ENCODE assay signal across 21 cellular contexts in genomic region chr19:45475537-45476348, GRCh38. TPM values are rescaled to one million over a fixed set of nuclear protein-coding genes. Genes with fewer than 3 reads are reported as not detected.
A peak's percentile ranks its signal among the peaks of the same experiment; 100 is the strongest.
DNase-seq lines count a peak whose midpoint lies in the region; ATAC-seq, FAIRE-seq and TF ChIP-seq lines count a peak whose summit lies in the region.
"Had no signal": no experiment of that assay in that cellular context is flagged by ENCODE, and none has a peak within 500 bp of the region (broad histone marks: within the 10 kb centered on the region; RNA-seq: fewer than 3 reads in every experiment).

No MANE protein-coding gene starts in this region.

- H4K8ac ChIP-seq in H1 (ENCODE audit: extremely low read depth, insufficient read depth, low read length): no peak overlapping the region

- no peaks in the 10 kb centered on the region for H3K79me1 ChIP-seq in H1 (ENCODE audit: low read depth, low read length)

- FAIRE-seq in H1 (lab: Jason Lieb, UNC): no peak
- FAIRE-seq: A204.1, frontal cortex, GM12878 had no signal

- peaks cover 0 to 17% (median 13%) of the 10 kb centered on the region in 4 experiments; a peak in 4 of 7 replicates for H3K27me3 ChIP-seq in H1 (replicated peaks in 1 of 4; ENCODE audit: control insufficient read depth in 3 of 4, extremely low read depth in 1 of 4, insufficient read depth in 3 of 4, low read length in 3 of 4)
- H3K27me3 ChIP-seq: cardiac muscle cell had no signal

- H3K4ac ChIP-seq in H1 (replicated peaks; ENCODE audit: insufficient read length, low read depth, low read length): no peak overlapping the region

- H3K36me3 Mint-ChIP-seq in activated CD4-positive, alpha-beta T cell treated with anti-CD3 and anti-CD28 coated beads, Interleukin-2, amount 10 ng/mL, durations not matched to agents 24 days and 14 days (ENCODE audit: low read depth): peaks cover 28% of the 10 kb centered on the region
- H3K36me3 Mint-ChIP-seq in natural killer cell treated with Interleukin-12 subunit alpha and Interleukin-12 subunit beta and Interleukin-15 and Interleukin-18, amount 100 ng/mL, for 72 hours: peaks cover 5% of the 10 kb centered on the region

- H3K23ac ChIP-seq in H1 (ENCODE audit: insufficient read length): no peak overlapping the region

- H2BK5ac ChIP-seq in H1 (ENCODE audit: low read depth, low read length): no peak overlapping the region

- H2BK120ac ChIP-seq in H1 (replicated peaks; ENCODE audit: low read depth, low read length): no peak overlapping the region

- H3K4me2 ChIP-seq in H1 (ENCODE audit: insufficient read depth in 1 of 2, low read depth in 2 of 2, low read length in 2 of 2): no peak overlapping the region

- WGBS in H1 (ENCODE audit: extremely low coverage in 1 of 2, insufficient coverage in 1 of 2, insufficient read length in 1 of 2, insufficient replicate concordance in 2 of 2, low coverage in 1 of 2, low lambda C conversion rate in 2 of 2, missing lambda C conversion rate in 1 of 2), 2 experiments: 80% methylated on average over 8 of the region's 8 CpGs; no CpG with 5 or more reads in 1 of the 2 experiments

- no peak overlapping the region for H3K9ac ChIP-seq in H1 (replicated peaks in 1 of 4; ENCODE audit: extremely low read depth in 1 of 4, low read depth in 3 of 4, low read length in 3 of 4)

- H4K20me1 ChIP-seq in H1 (replicated peaks in 1 of 2; ENCODE audit: control insufficient read depth in 1 of 2, insufficient read depth in 2 of 2, low read length in 2 of 2): no peaks in the 10 kb centered on the region

- no peak overlapping the region for H2BK20ac ChIP-seq in H1 (ENCODE audit: low read length)

- H3K4me1 Mint-ChIP-seq in activated CD4-positive, alpha-beta T cell treated with anti-CD3 and anti-CD28 coated beads, Interleukin-2, amount 10 ng/mL, durations not matched to agents 24 days and 14 days: peaks cover 37% of the 10 kb centered on the region
- H3K4me1 Mint-ChIP-seq in natural killer cell treated with Interleukin-12 subunit alpha and Interleukin-12 subunit beta and Interleukin-15 and Interleukin-18, amount 100 ng/mL, for 72 hours (ENCODE audit: low read depth in 2 of 2): peaks cover 48 to 53% of the 10 kb centered on the region in 2 donors

- H3K9me3 Mint-ChIP-seq in activated CD4-positive, alpha-beta T cell treated with anti-CD3 and anti-CD28 coated beads, Interleukin-2, amount 10 ng/mL, durations not matched to agents 24 days and 14 days: no peaks in the 10 kb centered on the region
- H3K9me3 Mint-ChIP-seq in natural killer cell treated with Interleukin-12 subunit alpha and Interleukin-12 subunit beta and Interleukin-15 and Interleukin-18, amount 100 ng/mL, for 72 hours: no peaks in the 10 kb centered on the region
- H3K9me3 Mint-ChIP-seq: endodermal cell, nephron had no signal

- no peaks in the 10 kb centered on the region for H3K9me3 ChIP-seq in H1 (ENCODE audit: insufficient read depth in 2 of 2, low read depth in 1 of 2, low read length in 1 of 2)
- H3K9me3 ChIP-seq: Caco-2, psoas muscle had no signal

- H3K27me3 Mint-ChIP-seq in activated CD4-positive, alpha-beta T cell treated with anti-CD3 and anti-CD28 coated beads, Interleukin-2, amount 10 ng/mL, durations not matched to agents 24 days and 14 days: peaks cover 53% of the 10 kb centered on the region
- peaks cover 6 to 7% of the 10 kb centered on the region in 2 donors for H3K27me3 Mint-ChIP-seq in natural killer cell treated with Interleukin-12 subunit alpha and Interleukin-12 subunit beta and Interleukin-15 and Interleukin-18, amount 100 ng/mL, for 72 hours
- H3K27me3 Mint-ChIP-seq: activated naive CD8-positive, alpha-beta T cell had no signal

- H3K14ac ChIP-seq in H1 (ENCODE audit: insufficient read length): no peak overlapping the region

- H3K36me3 ChIP-seq in H1 (ENCODE audit: control insufficient read depth in 2 of 4, insufficient read depth in 4 of 4, low read length in 3 of 4): no peaks in the 10 kb centered on the region
- H3K36me3 ChIP-seq: cardiac muscle cell had no signal

- no peak overlapping the region for H3K27ac Mint-ChIP-seq in activated CD4-positive, alpha-beta T cell treated with anti-CD3 and anti-CD28 coated beads, Interleukin-2, amount 10 ng/mL, durations not matched to agents 24 days and 14 days
- peak overlapping the region; percentile 57 to 81 for H3K27ac Mint-ChIP-seq in natural killer cell treated with Interleukin-12 subunit alpha and Interleukin-12 subunit beta and Interleukin-15 and Interleukin-18, amount 100 ng/mL, for 72 hours
- H3K27ac Mint-ChIP-seq: activated naive CD8-positive, alpha-beta T cell; endodermal cell had no signal

- no peak overlapping the region for H4K5ac ChIP-seq in H1 (ENCODE audit: insufficient read length, low read depth, low read length)

- H2AFZ ChIP-seq in H1 (ENCODE audit: low read length): no peak overlapping the region

- no peak overlapping the region for H3K4me3 Mint-ChIP-seq in activated CD4-positive, alpha-beta T cell treated with anti-CD3 and anti-CD28 coated beads, Interleukin-2, amount 10 ng/mL, durations not matched to agents 24 days and 14 days
- no peak overlapping the region for H3K4me3 Mint-ChIP-seq in natural killer cell treated with Interleukin-12 subunit alpha and Interleukin-12 subunit beta and Interleukin-15 and Interleukin-18, amount 100 ng/mL, for 72 hours
- H3K4me3 Mint-ChIP-seq: endodermal cell had no signal

- peaks cover 9% of the 10 kb centered on the region for H3K23me2 ChIP-seq in H1 (ENCODE audit: low read depth, low read length)

- TF ChIP-seq CTCF in H1 (IDR thresholded peaks at IDR 0.05; ENCODE audit: control extremely low read depth in 1 of 3, insufficient read depth in 1 of 3, low read depth in 1 of 3, low read length in 3 of 3): no peak

- no peak overlapping the region for H3K56ac ChIP-seq in H1 (replicated peaks; ENCODE audit: insufficient read length, low read depth, low read length)

- POLR2A ChIA-PET in H1 (lab: Charles Lee; ENCODE audit: partially characterized antibody): interaction anchor here (0.6 to 5.7 kb wide), 8 partner anchors 8 to 58 kb away, joined by 3 to 52 read pairs (median 4); partner anchors contain the start of gene FOSB

- H2BK12ac ChIP-seq in H1 (ENCODE audit: low read depth, low read length): no peak overlapping the region

- peak; percentile 73 for DNase-seq in activated CD4-positive, alpha-beta T cell treated with anti-CD3 and anti-CD28 coated beads, Interleukin-2, amount 10 ng/mL, durations not matched to agents 24 days and 14 days
- DNase-seq in activated CD4-positive, alpha-beta T cell treated with anti-CD3 and anti-CD28 coated beads for 48 hours: no peak
- DNase-seq in NAMALWA (ENCODE audit: low spot score) (peak; percentile 58), H1 (ENCODE audit: low read depth in 1 of 2, low spot score in 2 of 2) (no peak), COR-L47 (lab: John Stamatoyannopoulos, UW) (no peak), Ammon's horn (ENCODE audit: low spot score) (no peak)
- DNase-seq in natural killer cell treated with Interleukin-12 subunit alpha and Interleukin-12 subunit beta and Interleukin-15 and Interleukin-18, amount 100 ng/mL, for 72 hours (ENCODE audit: low spot score): no peak
- DNase-seq: activated CD8-positive, alpha-beta memory T cell treated with anti-CD3 and anti-CD28 coated beads, Interleukin-2, amount 50 U/mL, for 4 hours; endodermal cell; Kasumi-1; NCI-H146; psoas muscle; stimulated activated CD4-positive, alpha-beta T cell treated with anti-CD3 and anti-CD28 coated beads, Interleukin-12 subunit alpha, Interleukin-12 subunit beta, amount 100 ng/mL, for 4 hours had no signal

- no peaks in the 10 kb centered on the region for H3K79me2 ChIP-seq in H1 (ENCODE audit: control insufficient read depth in 1 of 2, insufficient read depth in 2 of 2, low read length in 2 of 2)

- H2BK15ac ChIP-seq in H1 (ENCODE audit: low read length): no peak overlapping the region

- no peak for ATAC-seq in natural killer cell treated with Interleukin-12 subunit alpha and Interleukin-12 subunit beta and Interleukin-15 and Interleukin-18, amount 100 ng/mL, for 72 hours
- no peak for ATAC-seq in HG02973 (IDR thresholded peaks at IDR 0.05; ENCODE audit: unreplicated experiment)
- ATAC-seq: GM12878, psoas muscle had no signal

- no peak overlapping the region for H3K27ac ChIP-seq in H1 (ENCODE audit: low read depth, low read length)
- H3K27ac ChIP-seq: cardiac muscle cell, psoas muscle had no signal

- H3K4me1 ChIP-seq in H1 (replicated peaks in 1 of 4; ENCODE audit: control insufficient read depth in 3 of 4, insufficient read depth in 4 of 4, low read length in 3 of 4): peaks cover 5 to 10% (median 7%) of the 10 kb centered on the region in 4 experiments

- H3K18ac ChIP-seq in H1 (ENCODE audit: extremely low read depth, low read length): no peak overlapping the region

- intact Hi-C loops in activated CD4-positive, alpha-beta T cell treated with anti-CD3 and anti-CD28 coated beads, Interleukin-2, amount 10 ng/mL, durations not matched to agents 24 days and 14 days (cut with micrococcal nuclease): no loop called here

- TF ChIP-seq POLR2A in H1 (IDR thresholded peaks at IDR 0.05; ENCODE audit: control extremely low read depth in 1 of 2, low read depth in 2 of 2, low read length in 2 of 2): no peak

- CTCF ChIA-PET in H1 (lab: Charles Lee; ENCODE audit: partially characterized antibody): interaction anchor here (0.6 to 32.9 kb wide), 6 partner anchors 9 to 509 kb away, joined by 3 to 760 read pairs (median 5); partner anchors contain the start of gene ERCC1

- H2AK5ac ChIP-seq in H1 (ENCODE audit: low read depth, low read length): no peak overlapping the region

- H4K91ac ChIP-seq in H1 (replicated peaks; ENCODE audit: insufficient read length, low read length): no peak overlapping the region

- TF ChIP-seq RAD21 in H1 (IDR thresholded peaks at IDR 0.05 in 1 of 2, conservative IDR thresholded peaks at IDR 0.05 in 1 of 2; ENCODE audit: low read depth in 2 of 2, low read length in 2 of 2): no peak

- H3K4me3 ChIP-seq in H1 (ENCODE audit: extremely low read depth in 1 of 4, insufficient read depth in 2 of 4, low read depth in 3 of 4, low read length in 4 of 4): no peak overlapping the region
- H3K4me3 ChIP-seq: cardiac muscle cell, GM12878, psoas muscle had no signal

- TF ChIP-seq EP300 in H1 (IDR thresholded peaks at IDR 0.05; ENCODE audit: borderline replicate concordance in 1 of 2, low read depth in 2 of 2, low read length in 2 of 2): no peak

RNA-seq across cellular contexts. Expression of gene FOSB, which starts 7.9 kb away (rescaled TPM):
- 11.3 TPM in 2 replicates for total RNA-seq in activated CD4-positive, alpha-beta T cell treated with anti-CD3 and anti-CD28 coated beads, Interleukin-2, amount 10 ng/mL, durations not matched to agents 24 days and 14 days
- 1.3 and 2.7 TPM in 2 replicates for total RNA-seq in H1 (2021; fragmentation: NEBNext Ultra II Directional; extraction: Animal tissue kit (Norgen Biotek cat#: 25700))
- 0.44 and 1.2 TPM in 2 replicates for polyA plus RNA-seq in H1 (2011; rRNA removed)
- 0.32 TPM for polyA plus RNA-seq in H1 (2011; cell fraction: cytosol; rRNA removed)
- polyA plus RNA-seq in H1 (2011; cell fraction: nucleus; rRNA removed): 5.2 TPM
- polyA plus RNA-seq in H1 (2012, experiment 1 of 2): 1.1 to 4.3 TPM (median 2.6 TPM) in 4 replicates
- 2.4 TPM for polyA plus RNA-seq in H1 (2012, experiment 2 of 2)
- 0.85 TPM for polyA plus RNA-seq in H1 (2013, experiment 1 of 2)
- 0.79 TPM for polyA plus RNA-seq in H1 (2013, experiment 2 of 2)
- 2.8 and 6.9 TPM in 2 replicates for polyA minus RNA-seq in H1 (2011; rRNA and poly(A)+ RNA removed)
- 1.5 TPM for polyA minus RNA-seq in H1 (2011; cell fraction: cytosol; rRNA and poly(A)+ RNA removed)
- 39.4 TPM for polyA minus RNA-seq in H1 (2011; cell fraction: nucleus; rRNA and poly(A)+ RNA removed)
- 10 to 100 TPM; 16.3 to 18.0 TPM for total RNA-seq in natural killer cell treated with Interleukin-12 subunit alpha and Interleukin-12 subunit beta and Interleukin-15 and Interleukin-18, amount 100 ng/mL, for 72 hours

RNA-seq across cellular contexts. Expression of gene RTN2, which starts 21.1 kb away (rescaled TPM):
- total RNA-seq in activated CD4-positive, alpha-beta T cell treated with anti-CD3 and anti-CD28 coated beads, Interleukin-2, amount 10 ng/mL, durations not matched to agents 24 days and 14 days: 2.6 and 2.8 TPM in 2 replicates
- total RNA-seq in H1 (2021; fragmentation: NEBNext Ultra II Directional; extraction: Animal tissue kit (Norgen Biotek cat#: 25700)): 21.1 and 21.6 TPM in 2 replicates
- 21.0 and 33.5 TPM in 2 replicates for polyA plus RNA-seq in H1 (2011; rRNA removed)
- 19.9 TPM for polyA plus RNA-seq in H1 (2011; cell fraction: cytosol; rRNA removed)
- polyA plus RNA-seq in H1 (2011; cell fraction: nucleus; rRNA removed): 19.7 TPM
- polyA plus RNA-seq in H1 (2012, experiment 1 of 2): 19.1 to 26.5 TPM (median 23.9 TPM) in 4 replicates
- 24.8 TPM for polyA plus RNA-seq in H1 (2012, experiment 2 of 2)
- polyA plus RNA-seq in H1 (2013, experiment 1 of 2): 32.6 TPM
- polyA plus RNA-seq in H1 (2013, experiment 2 of 2): 36.9 TPM
- 9.5 and 14.4 TPM in 2 replicates for polyA minus RNA-seq in H1 (2011; rRNA and poly(A)+ RNA removed)
- polyA minus RNA-seq in H1 (2011; cell fraction: cytosol; rRNA and poly(A)+ RNA removed): 8.3 TPM
- 9.9 TPM for polyA minus RNA-seq in H1 (2011; cell fraction: nucleus; rRNA and poly(A)+ RNA removed)
- 1 to 10 TPM; 5.9 to 7.8 TPM for total RNA-seq in natural killer cell treated with Interleukin-12 subunit alpha and Interleukin-12 subunit beta and Interleukin-15 and Interleukin-18, amount 100 ng/mL, for 72 hours

RNA-seq across cellular contexts. Expression of gene PPM1N, which starts 22.5 kb away (rescaled TPM):
- 1.3 and 1.9 TPM in 2 replicates for total RNA-seq in activated CD4-positive, alpha-beta T cell treated with anti-CD3 and anti-CD28 coated beads, Interleukin-2, amount 10 ng/mL, durations not matched to agents 24 days and 14 days
- 11.0 and 12.2 TPM in 2 replicates for total RNA-seq in H1 (2021; fragmentation: NEBNext Ultra II Directional; extraction: Animal tissue kit (Norgen Biotek cat#: 25700))
- polyA plus RNA-seq in H1 (2011; rRNA removed): 14.4 and 17.5 TPM in 2 replicates
- polyA plus RNA-seq in H1 (2011; cell fraction: cytosol; rRNA removed): 20.7 TPM
- polyA plus RNA-seq in H1 (2011; cell fraction: nucleus; rRNA removed): 17.1 TPM
- polyA plus RNA-seq in H1 (2012, experiment 1 of 2): 12.0 to 16.7 TPM (median 14.4 TPM) in 4 replicates
- polyA plus RNA-seq in H1 (2012, experiment 2 of 2): 13.0 TPM
- 35.8 TPM for polyA plus RNA-seq in H1 (2013, experiment 1 of 2)
- 34.9 TPM for polyA plus RNA-seq in H1 (2013, experiment 2 of 2)
- polyA minus RNA-seq in H1 (2011; rRNA and poly(A)+ RNA removed): 2.3 and 4.2 TPM in 2 replicates
- 4.3 TPM for polyA minus RNA-seq in H1 (2011; cell fraction: cytosol; rRNA and poly(A)+ RNA removed)
- 5.6 TPM for polyA minus RNA-seq in H1 (2011; cell fraction: nucleus; rRNA and poly(A)+ RNA removed)
- total RNA-seq in natural killer cell treated with Interleukin-12 subunit alpha and Interleukin-12 subunit beta and Interleukin-15 and Interleukin-18, amount 100 ng/mL, for 72 hours: 1 to 10 TPM; 3.2 to 3.6 TPM

RNA-seq across cellular contexts. Expression of gene VASP, which starts 31.5 kb away (rescaled TPM):
- total RNA-seq in activated CD4-positive, alpha-beta T cell treated with anti-CD3 and anti-CD28 coated beads, Interleukin-2, amount 10 ng/mL, durations not matched to agents 24 days and 14 days: 215 and 219 TPM in 2 replicates
- total RNA-seq in H1 (2021; fragmentation: NEBNext Ultra II Directional; extraction: Animal tissue kit (Norgen Biotek cat#: 25700)): 135 and 138 TPM in 2 replicates
- polyA plus RNA-seq in H1 (2011; rRNA removed): 89.7 and 163 TPM in 2 replicates
- 92.0 TPM for polyA plus RNA-seq in H1 (2011; cell fraction: cytosol; rRNA removed)
- polyA plus RNA-seq in H1 (2011; cell fraction: nucleus; rRNA removed): 116 TPM
- 79.3 to 101 TPM (median 84.8 TPM) in 4 replicates for polyA plus RNA-seq in H1 (2012, experiment 1 of 2)
- polyA plus RNA-seq in H1 (2012, experiment 2 of 2): 110 TPM
- 108 TPM for polyA plus RNA-seq in H1 (2013, experiment 1 of 2)
- polyA plus RNA-seq in H1 (2013, experiment 2 of 2): 104 TPM
- 46.1 and 52.4 TPM in 2 replicates for polyA minus RNA-seq in H1 (2011; rRNA and poly(A)+ RNA removed)
- 83.1 TPM for polyA minus RNA-seq in H1 (2011; cell fraction: cytosol; rRNA and poly(A)+ RNA removed)
- 102 TPM for polyA minus RNA-seq in H1 (2011; cell fraction: nucleus; rRNA and poly(A)+ RNA removed)
- 100 to 1,000 TPM; 447 to 589 TPM for total RNA-seq in natural killer cell treated with Interleukin-12 subunit alpha and Interleukin-12 subunit beta and Interleukin-15 and Interleukin-18, amount 100 ng/mL, for 72 hours

RNA-seq across cellular contexts. Expression of gene ERCC1, which starts 52.0 kb away (rescaled TPM):
- 123 and 124 TPM in 2 replicates for total RNA-seq in activated CD4-positive, alpha-beta T cell treated with anti-CD3 and anti-CD28 coated beads, Interleukin-2, amount 10 ng/mL, durations not matched to agents 24 days and 14 days
- total RNA-seq in H1 (2021; fragmentation: NEBNext Ultra II Directional; extraction: Animal tissue kit (Norgen Biotek cat#: 25700)): 44.7 and 46.4 TPM in 2 replicates
- 94.2 and 112 TPM in 2 replicates for polyA plus RNA-seq in H1 (2011; rRNA removed)
- 73.6 TPM for polyA plus RNA-seq in H1 (2011; cell fraction: cytosol; rRNA removed)
- polyA plus RNA-seq in H1 (2011; cell fraction: nucleus; rRNA removed): 104 TPM
- polyA plus RNA-seq in H1 (2012, experiment 1 of 2): 44.6 to 60.9 TPM (median 54.2 TPM) in 4 replicates
- 246 TPM for polyA plus RNA-seq in H1 (2012, experiment 2 of 2)
- 51.0 TPM for polyA plus RNA-seq in H1 (2013, experiment 1 of 2)
- polyA plus RNA-seq in H1 (2013, experiment 2 of 2): 52.4 TPM
- polyA minus RNA-seq in H1 (2011; rRNA and poly(A)+ RNA removed): 32.3 and 35.8 TPM in 2 replicates
- 33.8 TPM for polyA minus RNA-seq in H1 (2011; cell fraction: cytosol; rRNA and poly(A)+ RNA removed)
- polyA minus RNA-seq in H1 (2011; cell fraction: nucleus; rRNA and poly(A)+ RNA removed): 31.2 TPM
- 10 to 100 TPM; 65.0 to 67.8 TPM for total RNA-seq in natural killer cell treated with Interleukin-12 subunit alpha and Interleukin-12 subunit beta and Interleukin-15 and Interleukin-18, amount 100 ng/mL, for 72 hours

Comparison
In these comparisons a context has a peak if more than half of its experiments do, and no peak if none do; other contexts are left out.
1. DNase-seq: peak in activated CD4-positive, alpha-beta T cell treated with anti-CD3 and anti-CD28 coated beads, Interleukin-2, amount 10 ng/mL, durations not matched to agents 24 days and 14 days (single experiment) and NAMALWA (single experiment); none in activated CD4-positive, alpha-beta T cell treated with anti-CD3 and anti-CD28 coated beads for 48 hours (single experiment), H1 (0 of 2), natural killer cell treated with Interleukin-12 subunit alpha and Interleukin-12 subunit beta and Interleukin-15 and Interleukin-18, amount 100 ng/mL, for 72 hours (single experiment), COR-L47 (single experiment) and Ammon's horn (single experiment).